ENCODE assay signal across 14 cellular contexts in genomic region chr16:77585852-77586251, GRCh38.
DNase-seq lines count a peak whose midpoint lies in the region; ATAC-seq and TF ChIP-seq lines count a peak whose summit lies in the region.
"Had no signal": no experiment of that assay in that cellular context is flagged by ENCODE, and none has a peak within 500 bp of the region (broad histone marks: within the 10 kb centered on the region; RNA-seq: fewer than 3 reads in every experiment).

No MANE protein-coding gene starts in this region.

- H3K27me3 Mint-ChIP-seq in MCF 10A (ENCODE audit: insufficient read depth, unreplicated experiment) = peaks cover 29% of the 10 kb centered on the region
- H3K27me3 Mint-ChIP-seq in T-helper 2 cell treated with Interferon-gamma antibody and Interleukin-4, amounts not matched to agents 5 μg/mL and 100 μg/mL, for 36 hours (ENCODE audit: low read depth) = no peaks in the 10 kb centered on the region

- CTCF ChIA-PET in MCF 10A (lab: Yijun Ruan, JAX) = interaction anchor here (0.6 to 11.8 kb wide), 16 partner anchors 9 to 385 kb away, joined by 3 to 486 read pairs (median 8); no protein-coding TSS in a partner anchor
- CTCF ChIA-PET in GM10248 (lab: Yijun Ruan, JAX) = interaction anchor here (0.7 to 9.3 kb wide), 9 partner anchors 9 to 417 kb away, joined by 4 to 184 read pairs (median 8); no protein-coding TSS in a partner anchor

- no peaks in the 10 kb centered on the region for H3K4me1 ChIP-seq in breast epithelium
- H3K4me1 ChIP-seq: BE2C, sigmoid colon had no signal

- no peak overlapping the region for H3K4me3 Mint-ChIP-seq in MCF 10A (ENCODE audit: unreplicated experiment)
- no peak overlapping the region for H3K4me3 Mint-ChIP-seq in T-helper 2 cell treated with Interferon-gamma antibody and Interleukin-4, amounts not matched to agents 5 μg/mL and 100 μg/mL, for 36 hours
- H3K4me3 Mint-ChIP-seq: T-cell, type B pancreatic cell had no signal

- no peaks in the 10 kb centered on the region for H3K27me3 ChIP-seq in breast epithelium
- H3K27me3 ChIP-seq: BE2C, sigmoid colon had no signal

- H3K36me3 Mint-ChIP-seq in MCF 10A (ENCODE audit: insufficient read depth, unreplicated experiment) = no peaks in the 10 kb centered on the region
- no peaks in the 10 kb centered on the region for H3K36me3 Mint-ChIP-seq in T-helper 2 cell treated with Interferon-gamma antibody and Interleukin-4, amounts not matched to agents 5 μg/mL and 100 μg/mL, for 36 hours (ENCODE audit: low read depth)
- H3K36me3 Mint-ChIP-seq: T-cell, type B pancreatic cell had no signal

- no TSS peak for BruUV-seq in MCF 10A (replicated peaks; lab: Mats Ljungman, UMichigan)

- H3K27ac ChIP-seq in breast epithelium = peak overlapping the region in 1 of 2 donors; percentile 66

- no peak for TF ChIP-seq POLR2A in breast epithelium (IDR thresholded peaks at IDR 0.05)

- DNase-seq in MCF 10A (ENCODE audit: unreplicated experiment) (peak; percentile 94), breast epithelium (ENCODE audit: low spot score in 2 of 2) (no peak), fibroblast of mammary gland (ENCODE audit: low read depth) (peak; percentile 61), posterior cingulate gyrus (no peak), GM10248 (ENCODE audit: extremely low spot score) (no peak)
- DNase-seq in T-helper 2 cell treated with Interferon-gamma antibody and Interleukin-4, amounts not matched to agents 5 μg/mL and 100 μg/mL, for 36 hours (ENCODE audit: low spot score) = peak; percentile 7
- DNase-seq: BE2C, GF-D8, NCI-H1694 treated with DMSO at 0.1 percent for 48 hours, sigmoid colon, T-cell had no signal

- POLR2A ChIA-PET in MCF 10A (lab: Yijun Ruan, JAX) = interaction anchor here (0.6 to 1.7 kb wide), 2 partner anchors 348 to 397 kb away, joined by 3 to 8 read pairs; no protein-coding TSS in a partner anchor
- POLR2A ChIA-PET in GM10248 (lab: Yijun Ruan, JAX) = no interaction called here

- no peaks in the 10 kb centered on the region for H3K9me3 ChIP-seq in breast epithelium
- H3K9me3 ChIP-seq: BE2C, sigmoid colon had no signal

- peaks cover 11% of the 10 kb centered on the region for H3K4me1 Mint-ChIP-seq in MCF 10A (ENCODE audit: insufficient read depth, unreplicated experiment)
- peaks cover 9% of the 10 kb centered on the region for H3K4me1 Mint-ChIP-seq in T-helper 2 cell treated with Interferon-gamma antibody and Interleukin-4, amounts not matched to agents 5 μg/mL and 100 μg/mL, for 36 hours (ENCODE audit: low read depth)
- H3K4me1 Mint-ChIP-seq: T-cell had no signal

- intact Hi-C loops in MCF 10A (cut with micrococcal nuclease) (no loop called here), breast epithelium (cut with DNase I; ENCODE audit: low total_unique reads) (no loop called here), posterior cingulate gyrus (cut with DNase I) (no loop called here)

- H3K4me3 ChIP-seq in breast epithelium = no peak overlapping the region
- H3K4me3 ChIP-seq in fibroblast of mammary gland (ENCODE audit: control insufficient read depth, low read depth, low read length) = no peak overlapping the region
- H3K4me3 ChIP-seq: sigmoid colon had no signal

- ATAC-seq in GM18517 (IDR thresholded peaks at IDR 0.05; ENCODE audit: unreplicated experiment) = no peak
- no peak for ATAC-seq in GM21529 (IDR thresholded peaks at IDR 0.05; ENCODE audit: unreplicated experiment)
- ATAC-seq: T-cell had no signal

- no peaks in the 10 kb centered on the region for H3K36me3 ChIP-seq in breast epithelium
- H3K36me3 ChIP-seq: BE2C, sigmoid colon had no signal

- H3K9me3 Mint-ChIP-seq in MCF 10A (ENCODE audit: unreplicated experiment) = no peaks in the 10 kb centered on the region
- H3K9me3 Mint-ChIP-seq in T-helper 2 cell treated with Interferon-gamma antibody and Interleukin-4, amounts not matched to agents 5 μg/mL and 100 μg/mL, for 36 hours = no peaks in the 10 kb centered on the region
- H3K9me3 Mint-ChIP-seq: T-cell, type B pancreatic cell had no signal

- TF ChIP-seq CTCF in MCF 10A (IDR thresholded peaks at IDR 0.05; ENCODE audit: unreplicated experiment) = no peak
- no peak for TF ChIP-seq CTCF in breast epithelium (IDR thresholded peaks at IDR 0.05)
- TF ChIP-seq CTCF in fibroblast of mammary gland (conservative IDR thresholded peaks at IDR 0.05; ENCODE audit: control insufficient read depth, insufficient read depth, low read depth, low read length) = no peak
- TF ChIP-seq CTCF in GM10248 (IDR thresholded peaks at IDR 0.05; ENCODE audit: control extremely low read depth, extremely low read depth, low read depth, missing control alignments) = no peak

- H3K27ac Mint-ChIP-seq in MCF 10A (ENCODE audit: low read depth, unreplicated experiment) = no peak overlapping the region
- no peak overlapping the region for H3K27ac Mint-ChIP-seq in T-helper 2 cell treated with Interferon-gamma antibody and Interleukin-4, amounts not matched to agents 5 μg/mL and 100 μg/mL, for 36 hours
- H3K27ac Mint-ChIP-seq: T-cell, type B pancreatic cell had no signal

Comparison
In these comparisons a context has a peak if more than half of its experiments do, and no peak if none do; other contexts are left out.
1. DNase-seq: peak in MCF 10A (single experiment), T-helper 2 cell treated with Interferon-gamma antibody and Interleukin-4, amounts not matched to agents 5 μg/mL and 100 μg/mL, for 36 hours (single experiment) and fibroblast of mammary gland (single experiment); none in breast epithelium (0 of 2), posterior cingulate gyrus (0 of 10) and GM10248 (single experiment).